ENCODE assay signal across 1 cellular context in genomic region chr14:23071244-23071974, GRCh38.
A peak's percentile ranks its signal among the peaks of the same experiment; 100 is the strongest.
TF ChIP-seq lines count a peak whose summit lies in the region.

No MANE protein-coding gene starts in this region.

TF ChIP-seq in K562, 482 proteins besides CTCF, POLR2A, EP300 and RAD21 (continued from another document and continues in another):
- no peak for TF ChIP-seq ZNF277 (CRISPR knock-in tag; IDR thresholded peaks at IDR 0.05; ENCODE audit: borderline replicate concordance)
- peak; percentile 93 for TF ChIP-seq ZNF444 (CRISPR knock-in tag; IDR thresholded peaks at IDR 0.05)
- peak; percentile 65 for TF ChIP-seq CREM (IDR thresholded peaks at IDR 0.05; ENCODE audit: low read depth)
- no peak for TF ChIP-seq DDX20 (tag; IDR thresholded peaks at IDR 0.05; ENCODE audit: low read depth)
- TF ChIP-seq PKNOX1 (IDR thresholded peaks at IDR 0.05), result 0 out of 2 replicates have a peak, but pooled peaks have one; percentile 16
- TF ChIP-seq NCOA6 (IDR thresholded peaks at IDR 0.05), result no peak
- peak; percentile 86 for TF ChIP-seq TFAP4 (CRISPR knock-in tag; IDR thresholded peaks at IDR 0.05; ENCODE audit: borderline replicate concordance)
- peak in 1 of 2 experiments; percentile 51; a peak in 1 of 4 replicates for TF ChIP-seq ZMIZ1 (IDR thresholded peaks at IDR 0.05; ENCODE audit: low read depth in 2 of 2, low read length in 2 of 2)
- peak in 1 of 2 experiments; percentile 71; a peak in 1 of 4 replicates for TF ChIP-seq RCOR1 (IDR thresholded peaks at IDR 0.05; ENCODE audit: borderline replicate concordance in 1 of 2, low read depth in 2 of 2, low read length in 2 of 2)
- peak; percentile 32 for TF ChIP-seq HNRNPLL (IDR thresholded peaks at IDR 0.05; ENCODE audit: low read depth, low read length, poor library complexity, severe bottlenecking)
- no peak for TF ChIP-seq ZFP1 (CRISPR knock-in tag; IDR thresholded peaks at IDR 0.05)
- TF ChIP-seq C11orf30 (IDR thresholded peaks at IDR 0.05; ENCODE audit: low read depth), result peak; percentile 82
- TF ChIP-seq STAT6 (CRISPR knock-in tag; IDR thresholded peaks at IDR 0.05), result no peak
- peak; percentile 63; the same call in 1 of the 2 replicates for TF ChIP-seq LCOR (CRISPR knock-in tag; IDR thresholded peaks at IDR 0.05)
- 0 out of 2 replicates have a peak, but pooled peaks have one; percentile 11 for TF ChIP-seq CREB1 (IDR thresholded peaks at IDR 0.05)
- peak; percentile 18; the same call in 1 of the 2 replicates for TF ChIP-seq CREB1 (CRISPR knock-in tag; IDR thresholded peaks at IDR 0.05)
- TF ChIP-seq TSHZ1 (CRISPR knock-in tag; IDR thresholded peaks at IDR 0.05), result no peak
- 0 out of 2 replicates have a peak, but pooled peaks have one; percentile 56 for TF ChIP-seq ZNF175 (CRISPR knock-in tag; IDR thresholded peaks at IDR 0.05; ENCODE audit: low read depth)
- no peak for TF ChIP-seq ZKSCAN3 (CRISPR knock-in tag; IDR thresholded peaks at IDR 0.05)
- TF ChIP-seq KDM4B (IDR thresholded peaks at IDR 0.05; ENCODE audit: borderline replicate concordance in 2 of 2, low read depth in 1 of 2), result no peak
- TF ChIP-seq POLR2H (tag; IDR thresholded peaks at IDR 0.05; ENCODE audit: low read depth), result peak; percentile 79
- 0 out of 4 replicates have a peak, but pooled peaks of 1 of the 2 experiments have one; percentile 46 for TF ChIP-seq MNT (conservative IDR thresholded peaks at IDR 0.05)
- TF ChIP-seq ZBTB40 (IDR thresholded peaks at IDR 0.05), result 0 out of 2 replicates have a peak, but pooled peaks have one; percentile 16
- TF ChIP-seq ZBTB40 (CRISPR knock-in tag; IDR thresholded peaks at IDR 0.05), result no peak
- TF ChIP-seq ZNF134 (CRISPR knock-in tag; conservative IDR thresholded peaks at IDR 0.05), result peak; percentile 96
- no peak for TF ChIP-seq ZNF217 (CRISPR knock-in tag; IDR thresholded peaks at IDR 0.05)
- peak; percentile 80 for TF ChIP-seq KDM5B (IDR thresholded peaks at IDR 0.05; ENCODE audit: insufficient replicate concordance, low read depth, low read length)
- no peak for TF ChIP-seq HMG20A (CRISPR knock-in tag; conservative IDR thresholded peaks at IDR 0.05)
- peak; percentile 78 for TF ChIP-seq SIN3B (IDR thresholded peaks at IDR 0.05; ENCODE audit: low read depth)
- peak; percentile 28; the same call in 1 of the 2 replicates for TF ChIP-seq FOSL1 (tag; conservative IDR thresholded peaks at IDR 0.05)
- TF ChIP-seq HOXB6 (CRISPR knock-in tag; IDR thresholded peaks at IDR 0.05; ENCODE audit: borderline replicate concordance), result 0 out of 2 replicates have a peak, but pooled peaks have one; percentile 34
